ENCODE assay signal across 1 cellular context in the genomic region with DNA sequence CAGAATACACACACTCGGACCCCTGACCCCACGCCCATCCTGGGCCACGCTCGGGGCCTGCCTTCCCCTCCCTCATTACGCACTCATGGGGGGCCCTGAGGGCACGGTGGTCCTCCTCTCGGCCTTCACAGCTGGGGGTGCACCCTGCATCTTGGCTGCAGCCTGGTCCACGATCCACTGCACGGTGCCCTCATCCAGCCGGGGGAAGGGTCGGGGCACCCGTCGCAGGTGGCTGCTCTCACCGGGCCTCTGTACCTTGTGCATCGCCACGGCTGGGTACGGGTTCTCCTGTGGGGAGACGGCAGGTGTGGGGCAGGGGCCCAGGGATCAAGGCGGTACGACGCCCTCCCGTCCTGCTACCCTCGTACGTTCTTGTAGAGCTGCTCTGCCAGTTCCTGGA.
TF ChIP-seq lines count a peak whose summit lies in the region.

No MANE protein-coding gene starts in this region.

TF ChIP-seq in IMR-90, 13 proteins besides CTCF, POLR2A, EP300 and RAD21:
- TF ChIP-seq RFX5 (IDR thresholded peaks at IDR 0.05; ENCODE audit: low read depth, low read length) (no peak), CHD1 (IDR thresholded peaks at IDR 0.05; ENCODE audit: low read depth, low read length) (no peak), BHLHE40 (IDR thresholded peaks at IDR 0.05; ENCODE audit: low read depth, low read length) (no peak), MAFK (IDR thresholded peaks at IDR 0.05; ENCODE audit: low read depth, low read length) (no peak), RCOR1 (IDR thresholded peaks at IDR 0.05; ENCODE audit: insufficient replicate concordance, low read length) (no peak), MAZ (IDR thresholded peaks at IDR 0.05; ENCODE audit: borderline replicate concordance, low read depth, low read length) (no peak), CEBPB (IDR thresholded peaks at IDR 0.05; ENCODE audit: low read depth, low read length) (no peak), MXI1 (IDR thresholded peaks at IDR 0.05; ENCODE audit: borderline replicate concordance, low read depth, low read length) (no peak), FOS (IDR thresholded peaks at IDR 0.05; ENCODE audit: low read depth, low read length) (no peak), SMC3 (IDR thresholded peaks at IDR 0.05; ENCODE audit: low read depth, low read length) (no peak), NFE2L2 (IDR thresholded peaks at IDR 0.05; ENCODE audit: low read depth, low read length) (no peak)
- TF ChIP-seq, protein P1, sequence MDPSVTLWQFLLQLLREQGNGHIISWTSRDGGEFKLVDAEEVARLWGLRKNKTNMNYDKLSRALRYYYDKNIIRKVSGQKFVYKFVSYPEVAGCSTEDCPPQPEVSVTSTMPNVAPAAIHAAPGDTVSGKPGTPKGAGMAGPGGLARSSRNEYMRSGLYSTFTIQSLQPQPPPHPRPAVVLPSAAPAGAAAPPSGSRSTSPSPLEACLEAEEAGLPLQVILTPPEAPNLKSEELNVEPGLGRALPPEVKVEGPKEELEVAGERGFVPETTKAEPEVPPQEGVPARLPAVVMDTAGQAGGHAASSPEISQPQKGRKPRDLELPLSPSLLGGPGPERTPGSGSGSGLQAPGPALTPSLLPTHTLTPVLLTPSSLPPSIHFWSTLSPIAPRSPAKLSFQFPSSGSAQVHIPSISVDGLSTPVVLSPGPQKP (IDR thresholded peaks at IDR 0.05; ENCODE audit: borderline replicate concordance, low read depth, low read length), result no peak
- TF ChIP-seq, protein P2, sequence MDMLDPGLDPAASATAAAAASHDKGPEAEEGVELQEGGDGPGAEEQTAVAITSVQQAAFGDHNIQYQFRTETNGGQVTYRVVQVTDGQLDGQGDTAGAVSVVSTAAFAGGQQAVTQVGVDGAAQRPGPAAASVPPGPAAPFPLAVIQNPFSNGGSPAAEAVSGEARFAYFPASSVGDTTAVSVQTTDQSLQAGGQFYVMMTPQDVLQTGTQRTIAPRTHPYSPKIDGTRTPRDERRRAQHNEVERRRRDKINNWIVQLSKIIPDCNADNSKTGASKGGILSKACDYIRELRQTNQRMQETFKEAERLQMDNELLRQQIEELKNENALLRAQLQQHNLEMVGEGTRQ (IDR thresholded peaks at IDR 0.05; ENCODE audit: low read depth, low read length), result no peak
